Comparison of ENCODE assay signal across 1 cellular context in the genomic region with DNA sequence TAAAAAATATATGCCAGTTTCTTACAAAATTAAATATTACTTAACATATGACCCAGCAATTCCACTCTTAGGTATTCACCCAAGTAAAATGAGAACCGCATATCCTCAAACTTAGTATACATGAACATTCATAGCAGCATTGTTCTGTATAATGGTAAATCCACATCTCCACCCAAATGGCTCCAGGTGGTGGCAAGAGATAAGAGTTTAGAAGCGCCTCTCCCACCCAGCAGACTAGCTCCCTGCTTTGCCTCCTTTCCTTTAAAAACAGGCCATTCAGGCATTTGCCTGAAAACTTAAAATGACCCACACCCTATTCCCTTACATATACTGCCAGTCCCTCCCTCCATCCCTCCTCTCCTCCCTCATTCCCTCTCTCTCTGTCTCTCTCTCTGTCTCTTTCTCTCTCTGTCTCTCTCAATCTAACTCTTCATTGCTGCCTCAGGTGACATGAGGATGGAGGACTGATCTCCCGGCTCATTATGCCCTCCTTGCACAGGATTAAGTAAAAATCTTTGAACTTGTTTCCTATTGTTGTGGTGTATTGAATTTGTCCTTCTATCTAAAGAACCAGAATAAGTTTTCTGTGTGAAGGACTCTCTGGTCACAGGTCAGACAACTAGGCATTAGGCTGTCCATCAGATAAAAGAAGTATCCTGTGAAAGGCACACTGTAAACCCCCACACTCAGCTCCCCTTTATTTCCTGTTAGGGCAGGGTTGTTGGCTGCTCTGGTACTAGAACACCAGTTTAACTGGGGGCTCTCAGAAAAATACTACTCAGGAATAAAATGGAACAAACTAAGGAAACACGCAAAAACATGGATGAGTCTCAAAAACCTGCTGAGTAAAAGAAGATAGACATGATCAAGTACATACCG.
TF ChIP-seq lines count a peak whose summit lies in the region.

No MANE protein-coding gene starts in this region.

TF ChIP-seq in K562, 482 proteins besides CTCF, POLR2A, EP300 and RAD21 (continued from another document and continues in another):
- TF ChIP-seq JUND (IDR thresholded peaks at IDR 0.05; ENCODE audit: borderline replicate concordance, low read depth, low read length) (peak; percentile 71; the same call in 1 of the 2 replicates), JUND (tag; IDR thresholded peaks at IDR 0.05; ENCODE audit: borderline replicate concordance, low read depth, low read length) (peak; percentile 10; the same call in 1 of the 3 replicates), TEAD4 (IDR thresholded peaks at IDR 0.05; ENCODE audit: low read length) (peak; percentile 96), TEAD4 (CRISPR knock-in tag; IDR thresholded peaks at IDR 0.05; ENCODE audit: borderline replicate concordance) (no peak), STAT5B (CRISPR knock-in tag; IDR thresholded peaks at IDR 0.05) (no peak), KLF1 (tag; IDR thresholded peaks at IDR 0.05) (peak; percentile 86), LARP7 (IDR thresholded peaks at IDR 0.05) (0 out of 2 replicates have a peak, but pooled peaks have one; percentile 34), ZNF699 (CRISPR knock-in tag; IDR thresholded peaks at IDR 0.05; ENCODE audit: insufficient replicate concordance) (no peak), ZNF561 (CRISPR knock-in tag; conservative IDR thresholded peaks at IDR 0.05) (no peak), ZNF551 (CRISPR knock-in tag; IDR thresholded peaks at IDR 0.05) (no peak), ZNF3 (CRISPR knock-in tag; IDR thresholded peaks at IDR 0.05) (no peak), SIN3A (IDR thresholded peaks at IDR 0.05; ENCODE audit: borderline replicate concordance in 2 of 2, control insufficient read depth in 1 of 2, low read depth in 2 of 2, low read length in 2 of 2) (no peak), POLR3G (IDR thresholded peaks at IDR 0.05; ENCODE audit: extremely low read depth, insufficient read length, insufficient replicate concordance) (no peak), MCM3 (IDR thresholded peaks at IDR 0.05) (no peak), PCBP2 (IDR thresholded peaks at IDR 0.05; ENCODE audit: low read depth, low read length, poor library complexity, severe bottlenecking) (no peak), CBFB (CRISPR knock-in tag; IDR thresholded peaks at IDR 0.05) (no peak), ARID4B (CRISPR knock-in tag; IDR thresholded peaks at IDR 0.05) (no peak), ARHGAP35 (IDR thresholded peaks at IDR 0.05; ENCODE audit: partially characterized antibody) (no peak), TAF15 (IDR thresholded peaks at IDR 0.05; ENCODE audit: low read depth, low read length) (no peak), IRF2 (CRISPR knock-in tag; IDR thresholded peaks at IDR 0.05) (no peak), EP400 (IDR thresholded peaks at IDR 0.05) (peak; percentile 56), SNRNP70 (optimal IDR thresholded peaks at IDR 0.05; ENCODE audit: low read depth, low read length) (no peak), THRAP3 (IDR thresholded peaks at IDR 0.05; ENCODE audit: borderline replicate concordance) (no peak), ZNF217 (CRISPR knock-in tag; IDR thresholded peaks at IDR 0.05) (no peak), GTF2A2 (tag; IDR thresholded peaks at IDR 0.05) (no peak), ZNF707 (CRISPR knock-in tag; conservative IDR thresholded peaks at IDR 0.05) (no peak), MAX (CRISPR knock-in tag; IDR thresholded peaks at IDR 0.05) (no peak), ZNF253 (CRISPR knock-in tag; conservative IDR thresholded peaks at IDR 0.05) (no peak), ZNF146 (CRISPR knock-in tag; IDR thresholded peaks at IDR 0.05; ENCODE audit: unreplicated experiment) (no peak), SMAD4 (CRISPR knock-in tag; conservative IDR thresholded peaks at IDR 0.05) (0 out of 2 replicates have a peak, but pooled peaks have one; percentile 36), DIDO1 (tag; IDR thresholded peaks at IDR 0.05; ENCODE audit: low read depth) (no peak), ZKSCAN3 (CRISPR knock-in tag; IDR thresholded peaks at IDR 0.05) (no peak), ATF3 (IDR thresholded peaks at IDR 0.05) (no peak), ATF3 (CRISPR knock-in tag; conservative IDR thresholded peaks at IDR 0.05) (no peak), SIRT6 (IDR thresholded peaks at IDR 0.05; ENCODE audit: low read depth, low read length) (no peak), GMEB1 (CRISPR knock-in tag; IDR thresholded peaks at IDR 0.05) (no peak), ZNF324 (CRISPR knock-in tag; IDR thresholded peaks at IDR 0.05) (no peak), ILK (tag; IDR thresholded peaks at IDR 0.05; ENCODE audit: borderline replicate concordance, low read depth) (no peak), HDGF (IDR thresholded peaks at IDR 0.05) (peak; percentile 95), ZNF655 (CRISPR knock-in tag; IDR thresholded peaks at IDR 0.05) (no peak), ZNF445 (CRISPR knock-in tag; IDR thresholded peaks at IDR 0.05; ENCODE audit: low read depth) (no peak), NELFE (IDR thresholded peaks at IDR 0.05; ENCODE audit: insufficient read depth, insufficient read length) (no peak), TARDBP (IDR thresholded peaks at IDR 0.05) (peak; percentile 32; the same call in 1 of the 2 replicates)
- TF ChIP-seq, protein P1, sequence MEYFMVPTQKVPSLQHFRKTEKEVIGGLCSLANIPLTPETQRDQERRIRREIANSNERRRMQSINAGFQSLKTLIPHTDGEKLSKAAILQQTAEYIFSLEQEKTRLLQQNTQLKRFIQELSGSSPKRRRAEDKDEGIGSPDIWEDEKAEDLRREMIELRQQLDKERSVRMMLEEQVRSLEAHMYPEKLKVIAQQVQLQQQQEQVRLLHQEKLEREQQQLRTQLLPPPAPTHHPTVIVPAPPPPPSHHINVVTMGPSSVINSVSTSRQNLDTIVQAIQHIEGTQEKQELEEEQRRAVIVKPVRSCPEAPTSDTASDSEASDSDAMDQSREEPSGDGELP (CRISPR knock-in tag; IDR thresholded peaks at IDR 0.05; ENCODE audit: borderline replicate concordance): no peak
- TF ChIP-seq, protein P2, sequence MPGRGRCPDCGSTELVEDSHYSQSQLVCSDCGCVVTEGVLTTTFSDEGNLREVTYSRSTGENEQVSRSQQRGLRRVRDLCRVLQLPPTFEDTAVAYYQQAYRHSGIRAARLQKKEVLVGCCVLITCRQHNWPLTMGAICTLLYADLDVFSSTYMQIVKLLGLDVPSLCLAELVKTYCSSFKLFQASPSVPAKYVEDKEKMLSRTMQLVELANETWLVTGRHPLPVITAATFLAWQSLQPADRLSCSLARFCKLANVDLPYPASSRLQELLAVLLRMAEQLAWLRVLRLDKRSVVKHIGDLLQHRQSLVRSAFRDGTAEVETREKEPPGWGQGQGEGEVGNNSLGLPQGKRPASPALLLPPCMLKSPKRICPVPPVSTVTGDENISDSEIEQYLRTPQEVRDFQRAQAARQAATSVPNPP (IDR thresholded peaks at IDR 0.05; ENCODE audit: borderline replicate concordance, insufficient read depth, insufficient read length): no peak
- TF ChIP-seq, protein P3, sequence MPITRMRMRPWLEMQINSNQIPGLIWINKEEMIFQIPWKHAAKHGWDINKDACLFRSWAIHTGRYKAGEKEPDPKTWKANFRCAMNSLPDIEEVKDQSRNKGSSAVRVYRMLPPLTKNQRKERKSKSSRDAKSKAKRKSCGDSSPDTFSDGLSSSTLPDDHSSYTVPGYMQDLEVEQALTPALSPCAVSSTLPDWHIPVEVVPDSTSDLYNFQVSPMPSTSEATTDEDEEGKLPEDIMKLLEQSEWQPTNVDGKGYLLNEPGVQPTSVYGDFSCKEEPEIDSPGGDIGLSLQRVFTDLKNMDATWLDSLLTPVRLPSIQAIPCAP (CRISPR knock-in tag; IDR thresholded peaks at IDR 0.05; ENCODE audit: borderline replicate concordance): no peak
- TF ChIP-seq, protein P4, sequence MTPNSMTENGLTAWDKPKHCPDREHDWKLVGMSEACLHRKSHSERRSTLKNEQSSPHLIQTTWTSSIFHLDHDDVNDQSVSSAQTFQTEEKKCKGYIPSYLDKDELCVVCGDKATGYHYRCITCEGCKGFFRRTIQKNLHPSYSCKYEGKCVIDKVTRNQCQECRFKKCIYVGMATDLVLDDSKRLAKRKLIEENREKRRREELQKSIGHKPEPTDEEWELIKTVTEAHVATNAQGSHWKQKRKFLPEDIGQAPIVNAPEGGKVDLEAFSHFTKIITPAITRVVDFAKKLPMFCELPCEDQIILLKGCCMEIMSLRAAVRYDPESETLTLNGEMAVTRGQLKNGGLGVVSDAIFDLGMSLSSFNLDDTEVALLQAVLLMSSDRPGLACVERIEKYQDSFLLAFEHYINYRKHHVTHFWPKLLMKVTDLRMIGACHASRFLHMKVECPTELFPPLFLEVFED (CRISPR knock-in tag; conservative IDR thresholded peaks at IDR 0.05): 0 out of 2 replicates have a peak, but pooled peaks have one; percentile 39
- TF ChIP-seq, protein P5, sequence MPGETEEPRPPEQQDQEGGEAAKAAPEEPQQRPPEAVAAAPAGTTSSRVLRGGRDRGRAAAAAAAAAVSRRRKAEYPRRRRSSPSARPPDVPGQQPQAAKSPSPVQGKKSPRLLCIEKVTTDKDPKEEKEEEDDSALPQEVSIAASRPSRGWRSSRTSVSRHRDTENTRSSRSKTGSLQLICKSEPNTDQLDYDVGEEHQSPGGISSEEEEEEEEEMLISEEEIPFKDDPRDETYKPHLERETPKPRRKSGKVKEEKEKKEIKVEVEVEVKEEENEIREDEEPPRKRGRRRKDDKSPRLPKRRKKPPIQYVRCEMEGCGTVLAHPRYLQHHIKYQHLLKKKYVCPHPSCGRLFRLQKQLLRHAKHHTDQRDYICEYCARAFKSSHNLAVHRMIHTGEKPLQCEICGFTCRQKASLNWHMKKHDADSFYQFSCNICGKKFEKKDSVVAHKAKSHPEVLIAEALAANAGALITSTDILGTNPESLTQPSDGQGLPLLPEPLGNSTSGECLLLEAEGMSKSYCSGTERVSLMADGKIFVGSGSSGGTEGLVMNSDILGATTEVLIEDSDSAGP (CRISPR knock-in tag; IDR thresholded peaks at IDR 0.05): no peak
- TF ChIP-seq, protein P6, sequence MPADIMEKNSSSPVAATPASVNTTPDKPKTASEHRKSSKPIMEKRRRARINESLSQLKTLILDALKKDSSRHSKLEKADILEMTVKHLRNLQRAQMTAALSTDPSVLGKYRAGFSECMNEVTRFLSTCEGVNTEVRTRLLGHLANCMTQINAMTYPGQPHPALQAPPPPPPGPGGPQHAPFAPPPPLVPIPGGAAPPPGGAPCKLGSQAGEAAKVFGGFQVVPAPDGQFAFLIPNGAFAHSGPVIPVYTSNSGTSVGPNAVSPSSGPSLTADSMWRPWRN (IDR thresholded peaks at IDR 0.05; ENCODE audit: low read depth): no peak
